ENCODE assay signal across 8 cellular contexts in the genomic region with DNA sequence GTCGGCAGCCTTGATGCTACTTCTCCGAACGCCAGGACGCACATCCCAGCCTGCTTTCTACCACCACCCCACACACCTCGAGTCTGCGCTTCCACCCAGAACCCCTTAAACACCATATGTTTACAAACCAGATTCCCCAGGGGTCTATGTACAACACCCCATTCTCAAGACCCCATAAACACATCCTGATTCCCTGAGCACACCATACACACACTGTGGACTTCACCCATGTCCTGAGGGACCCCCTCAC. TPM values are rescaled to one million over a fixed set of nuclear protein-coding genes. Genes with fewer than 3 reads are reported as not detected.
DNase-seq lines count a peak whose midpoint lies in the region; ATAC-seq and TF ChIP-seq lines count a peak whose summit lies in the region.

No MANE protein-coding gene starts in this region.

- POLR2A ChIA-PET in activated CD4-positive, alpha-beta T cell treated with anti-CD3 and anti-CD28 coated beads for 36 hours (lab: Charles Lee), result no interaction called here

- no peaks in the 10 kb centered on the region for H3K9me3 Mint-ChIP-seq in activated CD4-positive, alpha-beta T cell treated with anti-CD3 and anti-CD28 coated beads for 36 hours (ENCODE audit: low read depth)
- no peaks in the 10 kb centered on the region for H3K9me3 Mint-ChIP-seq in brain

- no peaks in the 10 kb centered on the region for H3K4me1 Mint-ChIP-seq in activated CD4-positive, alpha-beta T cell treated with anti-CD3 and anti-CD28 coated beads for 36 hours
- peaks cover 52% of the 10 kb centered on the region for H3K4me1 Mint-ChIP-seq in brain

- peak overlapping the region; percentile 61 for H3K4me3 Mint-ChIP-seq in activated CD4-positive, alpha-beta T cell treated with anti-CD3 and anti-CD28 coated beads for 36 hours
- H3K4me3 Mint-ChIP-seq in brain, result peak overlapping the region; percentile 91 to 95 (median 91)

- H3K27me3 Mint-ChIP-seq in activated CD4-positive, alpha-beta T cell treated with anti-CD3 and anti-CD28 coated beads for 36 hours, result peaks cover 11% of the 10 kb centered on the region
- peaks cover 15% of the 10 kb centered on the region for H3K27me3 Mint-ChIP-seq in brain

- H3K9me3 ChIP-seq in lung (ENCODE audit: control insufficient read depth in 2 of 2, insufficient read depth in 1 of 2, low read length in 1 of 2) (no peaks in the 10 kb centered on the region), thymus (ENCODE audit: control insufficient read depth) (no peaks in the 10 kb centered on the region)

- no peaks in the 10 kb centered on the region for H3K36me3 ChIP-seq in lung (ENCODE audit: control insufficient read depth in 2 of 2, insufficient read depth in 2 of 2, low read length in 2 of 2)
- H3K36me3 ChIP-seq in thymus (ENCODE audit: control insufficient read depth, insufficient read depth), result no peaks in the 10 kb centered on the region

- CTCF ChIA-PET in activated CD4-positive, alpha-beta T cell treated with anti-CD3 and anti-CD28 coated beads for 36 hours (lab: Charles Lee), result no interaction called here

- TF ChIP-seq CTCF in brain (conservative IDR thresholded peaks at IDR 0.05) (no peak), lung (IDR thresholded peaks at IDR 0.05; ENCODE audit: control extremely low read depth, extremely low read depth) (no peak)

- peak overlapping the region; percentile 15 for H3K27ac Mint-ChIP-seq in activated CD4-positive, alpha-beta T cell treated with anti-CD3 and anti-CD28 coated beads for 36 hours
- peak overlapping the region; percentile 74 to 94 (median 91) for H3K27ac Mint-ChIP-seq in brain

- WGBS in lung, 2 donors, result 29 to 30% methylated on average over 6 of the region's 6 CpGs
- WGBS in thymus, result 79% methylated on average over 6 of the region's 6 CpGs

- no peak for ATAC-seq in activated CD4-positive, alpha-beta T cell treated with anti-CD3 and anti-CD28 coated beads for 36 hours
- no peak for ATAC-seq in lung (ENCODE audit: insufficient read depth, low FRiP score)
- ATAC-seq in HG03521 (IDR thresholded peaks at IDR 0.05; ENCODE audit: unreplicated experiment), result no peak

- H3K4me1 ChIP-seq in lung (ENCODE audit: control insufficient read depth in 2 of 2, insufficient read depth in 2 of 2, low read length in 2 of 2), result peaks cover 0 to 9% of the 10 kb centered on the region in 2 donors
- no peaks in the 10 kb centered on the region for H3K4me1 ChIP-seq in thymus (ENCODE audit: control insufficient read depth, insufficient read depth, low read length)

- H3K27me3 ChIP-seq in lung (ENCODE audit: control insufficient read depth, insufficient read depth) (no peaks in the 10 kb centered on the region), thymus (ENCODE audit: control insufficient read depth, insufficient read depth) (peaks cover 9% of the 10 kb centered on the region)

- H3K36me3 Mint-ChIP-seq in activated CD4-positive, alpha-beta T cell treated with anti-CD3 and anti-CD28 coated beads for 36 hours (ENCODE audit: low read depth), result no peaks in the 10 kb centered on the region
- H3K36me3 Mint-ChIP-seq in brain, result no peaks in the 10 kb centered on the region

- peak overlapping the region; percentile 75 for H3K4me3 ChIP-seq in lung
- peak overlapping the region; percentile 68 for H3K4me3 ChIP-seq in thymus (ENCODE audit: low read length)

- intact Hi-C loops in activated CD4-positive, alpha-beta T cell treated with anti-CD3 and anti-CD28 coated beads for 36 hours (cut with DNase I, micrococcal nuclease), result no loop called here
- intact Hi-C loops in posterior vena cava (cut with DNase I), result no loop called here

- DNase-seq in activated CD4-positive, alpha-beta T cell treated with anti-CD3 and anti-CD28 coated beads for 36 hours, result no peak
- no peak for DNase-seq in activated CD4-positive, alpha-beta T cell treated with anti-CD3 and anti-CD28 coated beads for 48 hours
- DNase-seq in lung (ENCODE audit: low spot score) (no peak), NCI-H2196 treated with DMSO at 0.1 percent for 48 hours (lab: John Stamatoyannopoulos, UW; ENCODE audit: unreplicated experiment) (no peak), posterior vena cava (ENCODE audit: low spot score) (no peak)

- H3K27ac ChIP-seq in lung (ENCODE audit: low read depth in 1 of 2, low read length in 1 of 2) (no peak overlapping the region), thymus (ENCODE audit: low read depth) (no peak overlapping the region)

RNA-seq across cellular contexts. Expression of a gene that starts 0.7 kb away (rescaled TPM):
- 1 to 10 TPM; 5.8 to 8.2 TPM for total RNA-seq in activated CD4-positive, alpha-beta T cell treated with anti-CD3 and anti-CD28 coated beads for 36 hours
- polyA plus RNA-seq in brain (ENCODE audit: insufficient read depth, low read depth, low replicate concordance) (63.5 TPM), lung (10 to 100 TPM; 11.0 to 15.8 TPM), thymus (5.6 TPM)
- total RNA-seq in lung (10 to 100 TPM; 30.3 to 39.6 TPM), posterior vena cava (10 to 100 TPM; 60.5 to 75.7 TPM)
